Comparison of ENCODE assay signal across 19 cellular contexts in genomic region chr2:41737888-41738287, GRCh38.
"Had no signal": no experiment of that assay in that cellular context is flagged by ENCODE, and none has a peak within 500 bp of the region (broad histone marks: within the 10 kb centered on the region; RNA-seq: fewer than 3 reads in every experiment).

No MANE protein-coding gene starts in this region.

- DNase-seq: activated CD4-positive, alpha-beta T cell treated with anti-CD3 and anti-CD28 coated beads for 1 hour; activated CD8-positive, alpha-beta memory T cell treated with anti-CD3 and anti-CD28 coated beads for 24 hours; activated CD8-positive, alpha-beta memory T cell treated with anti-CD3 and anti-CD28 coated beads, Interleukin-2, amount 50 U/mL, for 4 hours; activated naive CD4-positive, alpha-beta T cell; activated T-cell treated with anti-CD3 and anti-CD28 coated beads, Interleukin-2, amount 50 U/mL, for 24 hours; amniotic stem cell; effector CD4-positive, alpha-beta T cell; erythroblast; gastrocnemius medialis; head of caudate nucleus; left cardiac atrium; lower lobe of right lung; naive thymus-derived CD8-positive, alpha-beta T cell; stimulated activated CD4-positive, alpha-beta T cell treated with anti-CD3 and anti-CD28 coated beads, Interleukin-4, amount 100 ng/mL, for 24 hours; stimulated activated naive CD4-positive, alpha-beta T cell treated with Interleukin-2 at 50 U/mL for 16 hours; T-helper 1 cell; upper lobe of left lung had no signal

- H3K9me3 ChIP-seq: gastrocnemius medialis, lower lobe of right lung, upper lobe of left lung had no signal

- H3K27ac ChIP-seq: cardiac muscle cell, gastrocnemius medialis, lower lobe of right lung, neural progenitor cell, upper lobe of left lung had no signal

- H3K4me3 ChIP-seq: cardiac muscle cell, gastrocnemius medialis, lower lobe of right lung, neural progenitor cell, upper lobe of left lung had no signal

- H3K9ac ChIP-seq: neural progenitor cell had no signal

- H3K4me2 ChIP-seq: neural progenitor cell had no signal

- H3K27me3 ChIP-seq: cardiac muscle cell, gastrocnemius medialis, neural progenitor cell, upper lobe of left lung had no signal

- H3K4me1 ChIP-seq: lower lobe of right lung, upper lobe of left lung had no signal

- H3K36me3 ChIP-seq: cardiac muscle cell, gastrocnemius medialis, lower lobe of right lung, neural progenitor cell, upper lobe of left lung had no signal

- H2AFZ ChIP-seq: neural progenitor cell had no signal
